Comparison of ENCODE assay signal across 9 cellular contexts in the genomic region with DNA sequence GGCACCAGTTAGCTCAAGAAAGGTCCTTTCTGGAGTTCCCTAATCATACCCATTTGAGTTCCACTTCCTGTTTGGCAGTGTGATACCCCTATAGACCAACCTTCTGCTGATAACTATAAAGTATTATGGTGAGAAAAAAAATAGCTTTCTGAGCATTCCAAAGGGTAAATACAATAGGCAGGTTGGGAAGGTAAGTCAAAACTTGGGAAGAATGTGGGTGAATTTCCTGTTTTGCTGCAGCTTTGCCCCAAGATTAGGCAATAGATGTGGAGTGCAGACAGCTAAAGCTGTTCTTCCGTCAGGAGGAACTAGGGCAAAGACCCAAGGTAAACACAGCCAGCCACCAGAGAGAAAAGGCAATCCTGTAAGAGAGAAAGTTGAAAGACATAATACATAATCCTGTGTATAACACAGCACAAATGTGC. TPM values are rescaled to one million over a fixed set of nuclear protein-coding genes. Genes with fewer than 3 reads are reported as not detected.
DNase-seq lines count a peak whose midpoint lies in the region; ATAC-seq and TF ChIP-seq lines count a peak whose summit lies in the region.
"Had no signal": no experiment of that assay in that cellular context is flagged by ENCODE, and none has a peak within 500 bp of the region (broad histone marks: within the 10 kb centered on the region; RNA-seq: fewer than 3 reads in every experiment).

No MANE protein-coding gene starts in this region.

- peaks cover 0 to 4% of the 10 kb centered on the region in 2 donors for H3K9me3 ChIP-seq in ascending aorta
- H3K9me3 ChIP-seq in hepatocyte (ENCODE audit: low read depth) = no peaks in the 10 kb centered on the region
- H3K9me3 ChIP-seq in aorta (ENCODE audit: control insufficient read depth, low read length) = no peaks in the 10 kb centered on the region

- peaks cover 71% of the 10 kb centered on the region for H3K79me2 ChIP-seq in hepatocyte

- H3K27me3 ChIP-seq in ascending aorta (no peaks in the 10 kb centered on the region), hepatocyte (no peaks in the 10 kb centered on the region), aorta (ENCODE audit: control insufficient read depth in 1 of 2, insufficient read depth in 2 of 2, low read length in 1 of 2) (no peaks in the 10 kb centered on the region)

- 59% methylated on average over 1 of the region's 1 CpG for WGBS in hepatocyte (ENCODE audit: low lambda C conversion rate, missing lambda C conversion rate)
- WGBS in aorta, 2 donors = 4% methylated on average over 1 of the region's 1 CpG

- ATAC-seq in Right ventricle myocardium superior (ENCODE audit: poor library complexity) (peak; percentile 82), aorta (ENCODE audit: low FRiP score) (peak; percentile 48), HG03097 (IDR thresholded peaks at IDR 0.05; ENCODE audit: low FRiP score, unreplicated experiment) (no peak)

- TF ChIP-seq CTCF in ascending aorta (IDR thresholded peaks at IDR 0.05) (no peak), hepatocyte (IDR thresholded peaks at IDR 0.05; ENCODE audit: poor library complexity) (no peak)

- no peak overlapping the region for H3K4me3 ChIP-seq in ascending aorta
- no peak overlapping the region for H3K4me3 ChIP-seq in hepatocyte
- H3K4me3 ChIP-seq in aorta (ENCODE audit: low read length in 2 of 2) = no peak overlapping the region

- H3K36me3 ChIP-seq in ascending aorta (no peaks in the 10 kb centered on the region), hepatocyte (replicated peaks; ENCODE audit: insufficient read depth, low read depth) (no peaks in the 10 kb centered on the region), aorta (ENCODE audit: control insufficient read depth in 1 of 2, insufficient read depth in 2 of 2, low read length in 1 of 2) (no peaks in the 10 kb centered on the region)

- H2AFZ ChIP-seq in hepatocyte = no peak overlapping the region

- peaks cover 3 to 6% of the 10 kb centered on the region in 2 donors for H3K4me1 ChIP-seq in ascending aorta
- peaks cover 8% of the 10 kb centered on the region for H3K4me1 ChIP-seq in hepatocyte (ENCODE audit: insufficient read depth)
- peaks cover 0 to 4% of the 10 kb centered on the region in 2 donors for H3K4me1 ChIP-seq in aorta (ENCODE audit: control insufficient read depth in 1 of 2, insufficient read depth in 2 of 2, low read length in 2 of 2)

- intact Hi-C loops in Right ventricle myocardium superior (cut with DNase I) = no loop called here
- intact Hi-C loops in cardiac septum (cut with DNase I) = no loop called here
- intact Hi-C loops in ascending aorta (cut with DNase I) = no loop called here
- intact Hi-C loops in aorta (cut with DNase I) = no loop called here

- DNase-seq in Right ventricle myocardium superior (no peak), cardiac septum (ENCODE audit: low spot score) (no peak), ascending aorta (ENCODE audit: low spot score in 2 of 2) (no peak), hepatocyte (ENCODE audit: low spot score) (peak; percentile 37), aorta (no peak)
- no peak for DNase-seq in stimulated activated CD4-positive, alpha-beta T cell treated with anti-CD3 and anti-CD28 coated beads, Interleukin-12 subunit alpha, Interleukin-12 subunit beta, amount 100 ng/mL, for 4 hours
- DNase-seq in activated T-cell treated with anti-CD3 and anti-CD28 coated beads, Interleukin-2, amount 50 U/mL, for 1 hour = no peak
- DNase-seq: CD8-positive, alpha-beta memory T cell had no signal

- peaks cover 5% of the 10 kb centered on the region for H4K20me1 ChIP-seq in hepatocyte (ENCODE audit: insufficient read depth, poor library complexity, severe bottlenecking)

- H3K27ac ChIP-seq in ascending aorta (peak overlapping the region; percentile 19 to 40), hepatocyte (peak overlapping the region; percentile 38), aorta (ENCODE audit: low read depth in 1 of 2, low read length in 2 of 2) (no peak overlapping the region)

- no peaks in the 10 kb centered on the region for H3K9me2 ChIP-seq in hepatocyte (replicated peaks; ENCODE audit: insufficient read depth)

- no peak overlapping the region for H3K4me2 ChIP-seq in hepatocyte

RNA-seq across cellular contexts. Expression of a gene that starts 49.9 kb away (rescaled TPM):
- total RNA-seq in Right ventricle myocardium superior (not detected), cardiac septum (not detected), ascending aorta (not detected), hepatocyte (6.5 and 13.5 TPM in 2 replicates), aorta (not detected)
- polyA plus RNA-seq in hepatocyte (8.7 and 11.0 TPM in 2 replicates), aorta (10 to 100 TPM in 1 of 2 donors, 1 to 10 TPM in 1; 1.0 to 29.8 TPM)
- total RNA-seq: CD8-positive, alpha-beta memory T cell had no signal
- polyA plus RNA-seq: CD8-positive, alpha-beta memory T cell had no signal

Comparison
In these comparisons a context has a peak if more than half of its experiments do, and no peak if none do; other contexts are left out.
1. H3K27ac ChIP-seq: peak in ascending aorta (2 of 2) and hepatocyte (single experiment); none in aorta (0 of 2).